Comparison of ENCODE assay signal across 2 cellular contexts in the genomic region with DNA sequence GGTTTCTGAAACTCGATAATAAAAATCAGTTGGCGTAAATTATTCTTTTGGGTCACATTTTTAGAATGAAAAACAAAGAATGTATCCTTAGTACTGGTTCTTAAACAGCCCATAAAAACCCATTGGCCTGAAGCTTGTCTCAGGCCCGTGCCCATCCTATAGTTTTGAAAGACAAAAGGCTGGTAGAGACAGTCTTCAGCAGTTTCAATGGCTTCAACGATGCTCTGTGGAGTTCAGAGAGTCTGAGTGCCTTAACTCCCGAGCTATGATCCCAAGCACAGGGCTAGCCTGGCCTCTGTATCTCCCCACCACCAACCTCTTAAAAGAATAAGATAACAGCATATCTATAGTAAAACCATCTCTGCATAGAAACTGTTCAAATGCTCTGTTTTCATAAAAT.
TF ChIP-seq lines count a peak whose summit lies in the region.

No MANE protein-coding gene starts in this region.

TF ChIP-seq in GM23338, 12 proteins besides CTCF, POLR2A, EP300 and RAD21 (continued from another document and continues in another):
- TF ChIP-seq, protein P1, sequence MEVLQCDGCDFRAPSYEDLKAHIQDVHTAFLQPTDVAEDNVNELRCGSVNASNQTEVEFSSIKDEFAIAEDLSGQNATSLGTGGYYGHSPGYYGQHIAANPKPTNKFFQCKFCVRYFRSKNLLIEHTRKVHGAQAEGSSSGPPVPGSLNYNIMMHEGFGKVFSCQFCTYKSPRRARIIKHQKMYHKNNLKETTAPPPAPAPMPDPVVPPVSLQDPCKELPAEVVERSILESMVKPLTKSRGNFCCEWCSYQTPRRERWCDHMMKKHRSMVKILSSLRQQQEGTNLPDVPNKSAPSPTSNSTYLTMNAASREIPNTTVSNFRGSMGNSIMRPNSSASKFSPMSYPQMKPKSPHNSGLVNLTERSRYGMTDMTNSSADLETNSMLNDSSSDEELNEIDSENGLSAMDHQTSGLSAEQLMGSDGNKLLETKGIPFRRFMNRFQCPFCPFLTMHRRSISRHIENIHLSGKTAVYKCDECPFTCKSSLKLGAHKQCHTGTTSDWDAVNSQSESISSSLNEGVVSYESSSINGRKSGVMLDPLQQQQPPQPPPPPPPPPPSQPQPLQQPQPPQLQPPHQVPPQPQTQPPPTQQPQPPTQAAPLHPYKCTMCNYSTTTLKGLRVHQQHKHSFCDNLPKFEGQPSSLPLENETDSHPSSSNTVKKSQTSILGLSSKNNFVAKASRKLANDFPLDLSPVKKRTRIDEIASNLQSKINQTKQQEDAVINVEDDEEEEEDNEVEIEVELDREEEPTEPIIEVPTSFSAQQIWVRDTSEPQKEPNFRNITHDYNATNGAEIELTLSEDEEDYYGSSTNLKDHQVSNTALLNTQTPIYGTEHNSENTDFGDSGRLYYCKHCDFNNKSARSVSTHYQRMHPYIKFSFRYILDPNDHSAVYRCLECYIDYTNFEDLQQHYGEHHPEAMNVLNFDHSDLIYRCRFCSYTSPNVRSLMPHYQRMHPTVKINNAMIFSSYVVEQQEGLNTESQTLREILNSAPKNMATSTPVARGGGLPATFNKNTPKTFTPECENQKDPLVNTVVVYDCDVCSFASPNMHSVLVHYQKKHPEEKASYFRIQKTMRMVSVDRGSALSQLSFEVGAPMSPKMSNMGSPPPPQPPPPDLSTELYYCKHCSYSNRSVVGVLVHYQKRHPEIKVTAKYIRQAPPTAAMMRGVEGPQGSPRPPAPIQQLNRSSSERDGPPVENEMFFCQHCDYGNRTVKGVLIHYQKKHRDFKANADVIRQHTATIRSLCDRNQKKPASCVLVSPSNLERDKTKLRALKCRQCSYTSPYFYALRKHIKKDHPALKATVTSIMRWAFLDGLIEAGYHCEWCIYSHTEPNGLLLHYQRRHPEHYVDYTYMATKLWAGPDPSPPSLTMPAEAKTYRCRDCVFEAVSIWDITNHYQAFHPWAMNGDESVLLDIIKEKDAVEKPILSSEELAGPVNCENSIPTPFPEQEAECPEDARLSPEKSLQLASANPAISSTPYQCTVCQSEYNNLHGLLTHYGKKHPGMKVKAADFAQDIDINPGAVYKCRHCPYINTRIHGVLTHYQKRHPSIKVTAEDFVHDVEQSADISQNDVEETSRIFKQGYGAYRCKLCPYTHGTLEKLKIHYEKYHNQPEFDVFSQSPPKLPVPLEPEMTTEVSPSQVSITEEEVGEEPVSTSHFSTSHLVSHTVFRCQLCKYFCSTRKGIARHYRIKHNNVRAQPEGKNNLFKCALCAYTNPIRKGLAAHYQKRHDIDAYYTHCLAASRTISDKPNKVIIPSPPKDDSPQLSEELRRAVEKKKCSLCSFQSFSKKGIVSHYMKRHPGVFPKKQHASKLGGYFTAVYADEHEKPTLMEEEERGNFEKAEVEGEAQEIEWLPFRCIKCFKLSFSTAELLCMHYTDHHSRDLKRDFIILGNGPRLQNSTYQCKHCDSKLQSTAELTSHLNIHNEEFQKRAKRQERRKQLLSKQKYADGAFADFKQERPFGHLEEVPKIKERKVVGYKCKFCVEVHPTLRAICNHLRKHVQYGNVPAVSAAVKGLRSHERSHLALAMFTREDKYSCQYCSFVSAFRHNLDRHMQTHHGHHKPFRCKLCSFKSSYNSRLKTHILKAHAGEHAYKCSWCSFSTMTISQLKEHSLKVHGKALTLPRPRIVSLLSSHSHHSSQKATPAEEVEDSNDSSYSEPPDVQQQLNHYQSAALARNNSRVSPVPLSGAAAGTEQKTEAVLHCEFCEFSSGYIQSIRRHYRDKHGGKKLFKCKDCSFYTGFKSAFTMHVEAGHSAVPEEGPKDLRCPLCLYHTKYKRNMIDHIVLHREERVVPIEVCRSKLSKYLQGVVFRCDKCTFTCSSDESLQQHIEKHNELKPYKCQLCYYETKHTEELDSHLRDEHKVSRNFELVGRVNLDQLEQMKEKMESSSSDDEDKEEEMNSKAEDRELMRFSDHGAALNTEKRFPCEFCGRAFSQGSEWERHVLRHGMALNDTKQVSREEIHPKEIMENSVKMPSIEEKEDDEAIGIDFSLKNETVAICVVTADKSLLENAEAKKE (CRISPR knock-in tag; IDR thresholded peaks at IDR 0.05): no peak
- TF ChIP-seq CREB1 (CRISPR knock-in tag; IDR thresholded peaks at IDR 0.05; ENCODE audit: low read depth): no peak
- TF ChIP-seq, protein P2, sequence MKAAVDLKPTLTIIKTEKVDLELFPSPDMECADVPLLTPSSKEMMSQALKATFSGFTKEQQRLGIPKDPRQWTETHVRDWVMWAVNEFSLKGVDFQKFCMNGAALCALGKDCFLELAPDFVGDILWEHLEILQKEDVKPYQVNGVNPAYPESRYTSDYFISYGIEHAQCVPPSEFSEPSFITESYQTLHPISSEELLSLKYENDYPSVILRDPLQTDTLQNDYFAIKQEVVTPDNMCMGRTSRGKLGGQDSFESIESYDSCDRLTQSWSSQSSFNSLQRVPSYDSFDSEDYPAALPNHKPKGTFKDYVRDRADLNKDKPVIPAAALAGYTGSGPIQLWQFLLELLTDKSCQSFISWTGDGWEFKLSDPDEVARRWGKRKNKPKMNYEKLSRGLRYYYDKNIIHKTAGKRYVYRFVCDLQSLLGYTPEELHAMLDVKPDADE (IDR thresholded peaks at IDR 0.05): no peak
- no peak for TF ChIP-seq POLR2AphosphoS5 (IDR thresholded peaks at IDR 0.05; ENCODE audit: low read depth)
- TF ChIP-seq NANOG (IDR thresholded peaks at IDR 0.05; ENCODE audit: borderline replicate concordance): no peak
- TF ChIP-seq ZNF114 (CRISPR knock-in tag; IDR thresholded peaks at IDR 0.05): no peak
- TF ChIP-seq, protein P3, sequence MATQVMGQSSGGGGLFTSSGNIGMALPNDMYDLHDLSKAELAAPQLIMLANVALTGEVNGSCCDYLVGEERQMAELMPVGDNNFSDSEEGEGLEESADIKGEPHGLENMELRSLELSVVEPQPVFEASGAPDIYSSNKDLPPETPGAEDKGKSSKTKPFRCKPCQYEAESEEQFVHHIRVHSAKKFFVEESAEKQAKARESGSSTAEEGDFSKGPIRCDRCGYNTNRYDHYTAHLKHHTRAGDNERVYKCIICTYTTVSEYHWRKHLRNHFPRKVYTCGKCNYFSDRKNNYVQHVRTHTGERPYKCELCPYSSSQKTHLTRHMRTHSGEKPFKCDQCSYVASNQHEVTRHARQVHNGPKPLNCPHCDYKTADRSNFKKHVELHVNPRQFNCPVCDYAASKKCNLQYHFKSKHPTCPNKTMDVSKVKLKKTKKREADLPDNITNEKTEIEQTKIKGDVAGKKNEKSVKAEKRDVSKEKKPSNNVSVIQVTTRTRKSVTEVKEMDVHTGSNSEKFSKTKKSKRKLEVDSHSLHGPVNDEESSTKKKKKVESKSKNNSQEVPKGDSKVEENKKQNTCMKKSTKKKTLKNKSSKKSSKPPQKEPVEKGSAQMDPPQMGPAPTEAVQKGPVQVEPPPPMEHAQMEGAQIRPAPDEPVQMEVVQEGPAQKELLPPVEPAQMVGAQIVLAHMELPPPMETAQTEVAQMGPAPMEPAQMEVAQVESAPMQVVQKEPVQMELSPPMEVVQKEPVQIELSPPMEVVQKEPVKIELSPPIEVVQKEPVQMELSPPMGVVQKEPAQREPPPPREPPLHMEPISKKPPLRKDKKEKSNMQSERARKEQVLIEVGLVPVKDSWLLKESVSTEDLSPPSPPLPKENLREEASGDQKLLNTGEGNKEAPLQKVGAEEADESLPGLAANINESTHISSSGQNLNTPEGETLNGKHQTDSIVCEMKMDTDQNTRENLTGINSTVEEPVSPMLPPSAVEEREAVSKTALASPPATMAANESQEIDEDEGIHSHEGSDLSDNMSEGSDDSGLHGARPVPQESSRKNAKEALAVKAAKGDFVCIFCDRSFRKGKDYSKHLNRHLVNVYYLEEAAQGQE (IDR thresholded peaks at IDR 0.05; ENCODE audit: unreplicated experiment): no peak
- no peak for TF ChIP-seq JUNB (IDR thresholded peaks at IDR 0.05; ENCODE audit: unreplicated experiment)
- TF ChIP-seq STAT1 (IDR thresholded peaks at IDR 0.05; ENCODE audit: unreplicated experiment): no peak
- no peak for TF ChIP-seq ZNF331 (CRISPR knock-in tag; IDR thresholded peaks at IDR 0.05; ENCODE audit: low read depth)

TF ChIP-seq in WTC11, 78 proteins besides CTCF, POLR2A, EP300 and RAD21 (continued from another document):
- TF ChIP-seq, protein P4, sequence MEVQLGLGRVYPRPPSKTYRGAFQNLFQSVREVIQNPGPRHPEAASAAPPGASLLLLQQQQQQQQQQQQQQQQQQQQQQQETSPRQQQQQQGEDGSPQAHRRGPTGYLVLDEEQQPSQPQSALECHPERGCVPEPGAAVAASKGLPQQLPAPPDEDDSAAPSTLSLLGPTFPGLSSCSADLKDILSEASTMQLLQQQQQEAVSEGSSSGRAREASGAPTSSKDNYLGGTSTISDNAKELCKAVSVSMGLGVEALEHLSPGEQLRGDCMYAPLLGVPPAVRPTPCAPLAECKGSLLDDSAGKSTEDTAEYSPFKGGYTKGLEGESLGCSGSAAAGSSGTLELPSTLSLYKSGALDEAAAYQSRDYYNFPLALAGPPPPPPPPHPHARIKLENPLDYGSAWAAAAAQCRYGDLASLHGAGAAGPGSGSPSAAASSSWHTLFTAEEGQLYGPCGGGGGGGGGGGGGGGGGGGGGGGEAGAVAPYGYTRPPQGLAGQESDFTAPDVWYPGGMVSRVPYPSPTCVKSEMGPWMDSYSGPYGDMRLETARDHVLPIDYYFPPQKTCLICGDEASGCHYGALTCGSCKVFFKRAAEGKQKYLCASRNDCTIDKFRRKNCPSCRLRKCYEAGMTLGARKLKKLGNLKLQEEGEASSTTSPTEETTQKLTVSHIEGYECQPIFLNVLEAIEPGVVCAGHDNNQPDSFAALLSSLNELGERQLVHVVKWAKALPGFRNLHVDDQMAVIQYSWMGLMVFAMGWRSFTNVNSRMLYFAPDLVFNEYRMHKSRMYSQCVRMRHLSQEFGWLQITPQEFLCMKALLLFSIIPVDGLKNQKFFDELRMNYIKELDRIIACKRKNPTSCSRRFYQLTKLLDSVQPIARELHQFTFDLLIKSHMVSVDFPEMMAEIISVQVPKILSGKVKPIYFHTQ (CRISPR knock-in tag; IDR thresholded peaks at IDR 0.05): no peak
- no peak for TF ChIP-seq ZNF232 (CRISPR knock-in tag; IDR thresholded peaks at IDR 0.05)
- no peak for TF ChIP-seq NR3C1 (CRISPR knock-in tag; conservative IDR thresholded peaks at IDR 0.05; ENCODE audit: low read depth)
- TF ChIP-seq, protein P5, sequence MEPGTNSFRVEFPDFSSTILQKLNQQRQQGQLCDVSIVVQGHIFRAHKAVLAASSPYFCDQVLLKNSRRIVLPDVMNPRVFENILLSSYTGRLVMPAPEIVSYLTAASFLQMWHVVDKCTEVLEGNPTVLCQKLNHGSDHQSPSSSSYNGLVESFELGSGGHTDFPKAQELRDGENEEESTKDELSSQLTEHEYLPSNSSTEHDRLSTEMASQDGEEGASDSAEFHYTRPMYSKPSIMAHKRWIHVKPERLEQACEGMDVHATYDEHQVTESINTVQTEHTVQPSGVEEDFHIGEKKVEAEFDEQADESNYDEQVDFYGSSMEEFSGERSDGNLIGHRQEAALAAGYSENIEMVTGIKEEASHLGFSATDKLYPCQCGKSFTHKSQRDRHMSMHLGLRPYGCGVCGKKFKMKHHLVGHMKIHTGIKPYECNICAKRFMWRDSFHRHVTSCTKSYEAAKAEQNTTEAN (CRISPR knock-in tag; IDR thresholded peaks at IDR 0.05): no peak
- no peak for TF ChIP-seq NR2C2 (CRISPR knock-in tag; IDR thresholded peaks at IDR 0.05)
- no peak for TF ChIP-seq ZNF138 (CRISPR knock-in tag; conservative IDR thresholded peaks at IDR 0.05)
- TF ChIP-seq CREB1 (CRISPR knock-in tag; IDR thresholded peaks at IDR 0.05): no peak
- TF ChIP-seq FOXP1 (CRISPR knock-in tag; IDR thresholded peaks at IDR 0.05; ENCODE audit: borderline replicate concordance): no peak
- TF ChIP-seq, protein P6, sequence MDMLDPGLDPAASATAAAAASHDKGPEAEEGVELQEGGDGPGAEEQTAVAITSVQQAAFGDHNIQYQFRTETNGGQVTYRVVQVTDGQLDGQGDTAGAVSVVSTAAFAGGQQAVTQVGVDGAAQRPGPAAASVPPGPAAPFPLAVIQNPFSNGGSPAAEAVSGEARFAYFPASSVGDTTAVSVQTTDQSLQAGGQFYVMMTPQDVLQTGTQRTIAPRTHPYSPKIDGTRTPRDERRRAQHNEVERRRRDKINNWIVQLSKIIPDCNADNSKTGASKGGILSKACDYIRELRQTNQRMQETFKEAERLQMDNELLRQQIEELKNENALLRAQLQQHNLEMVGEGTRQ (CRISPR knock-in tag; IDR thresholded peaks at IDR 0.05): no peak
- no peak for TF ChIP-seq TCF7 (CRISPR knock-in tag; IDR thresholded peaks at IDR 0.05; ENCODE audit: low read depth)
